ENCODE assay signal across 8 cellular contexts in genomic region chr10:71211759-71212248, GRCh38. TPM values are rescaled to one million over a fixed set of nuclear protein-coding genes. Genes with fewer than 3 reads are reported as not detected.
A peak's percentile ranks its signal among the peaks of the same experiment; 100 is the strongest.
DNase-seq lines count a peak whose midpoint lies in the region; ATAC-seq and TF ChIP-seq lines count a peak whose summit lies in the region.

No MANE protein-coding gene starts in this region.

- H3K9ac ChIP-seq in PC-3 (ENCODE audit: low read length) (no peak overlapping the region), neuronal stem cell (ENCODE audit: low read depth, low read length, poor library complexity) (no peak overlapping the region)

- H3K4ac ChIP-seq in neuronal stem cell (ENCODE audit: low read length) = no peak overlapping the region

- H3K27ac Mint-ChIP-seq in CD4-positive, alpha-beta T cell = no peak overlapping the region

- peak overlapping the region; percentile 73 for H3K4me3 Mint-ChIP-seq in CD4-positive, alpha-beta T cell

- H3K9me3 Mint-ChIP-seq in CD4-positive, alpha-beta T cell = no peaks in the 10 kb centered on the region

- intact Hi-C loops in CD4-positive, alpha-beta T cell (cut with DNase I, micrococcal nuclease) = no loop called here
- intact Hi-C loops in PC-3 (cut with micrococcal nuclease) = no loop called here

- H2BK5ac ChIP-seq in neuronal stem cell (ENCODE audit: low read length) = no peak overlapping the region

- H4K91ac ChIP-seq in neuronal stem cell (ENCODE audit: low read depth, low read length, poor library complexity) = no peak overlapping the region

- H3F3A ChIP-seq in PC-3 (ENCODE audit: low read length, unreplicated experiment) = no peaks in the 10 kb centered on the region

- H3K14ac ChIP-seq in neuronal stem cell (ENCODE audit: low read length) = no peak overlapping the region

- H3K27ac ChIP-seq in CD4-positive, alpha-beta T cell (ENCODE audit: low read depth, low read length) = no peak overlapping the region
- H3K27ac ChIP-seq in PC-3 (ENCODE audit: low read length) = no peak overlapping the region
- peak overlapping the region; percentile 77 for H3K27ac ChIP-seq in epithelial cell of prostate
- H3K27ac ChIP-seq in neuronal stem cell (replicated peaks; ENCODE audit: low read length) = no peak overlapping the region

- no peaks in the 10 kb centered on the region for H3K36me3 Mint-ChIP-seq in CD4-positive, alpha-beta T cell (ENCODE audit: low read depth)

- H2BK12ac ChIP-seq in neuronal stem cell (ENCODE audit: low read length) = no peak overlapping the region

- peaks cover 72% of the 10 kb centered on the region for H3K27me3 ChIP-seq in CD4-positive, alpha-beta T cell (ENCODE audit: control insufficient read depth, insufficient read depth, low read length)
- H3K27me3 ChIP-seq in PC-3 (ENCODE audit: low read length) = peaks cover 40% of the 10 kb centered on the region
- H3K27me3 ChIP-seq in neuronal stem cell (ENCODE audit: control insufficient read depth in 3 of 3, insufficient read depth in 3 of 3, low read depth in 1 of 3, low read length in 3 of 3) = peaks cover 0 to 76% (median 32%) of the 10 kb centered on the region in 3 experiments

- no peak overlapping the region for H2BK120ac ChIP-seq in neuronal stem cell (ENCODE audit: low read depth, low read length)

- H3K79me1 ChIP-seq in neuronal stem cell (ENCODE audit: low read depth, low read length) = no peaks in the 10 kb centered on the region

- no peaks in the 10 kb centered on the region for H3K9me2 ChIP-seq in PC-3 (replicated peaks; ENCODE audit: low read length)

- H4K20me1 ChIP-seq in PC-3 (ENCODE audit: low read length) = no peaks in the 10 kb centered on the region

- peaks cover 78% of the 10 kb centered on the region for H3K27me3 Mint-ChIP-seq in CD4-positive, alpha-beta T cell

- DNase-seq in CD4-positive, alpha-beta T cell = no peak
- no peak for DNase-seq in PC-3
- DNase-seq in epithelial cell of prostate (ENCODE audit: low read depth, low spot score) = no peak
- no peak for DNase-seq in neuronal stem cell (ENCODE audit: low spot score)
- no peak for DNase-seq in GM19240 (ENCODE audit: insufficient read length, low spot score)
- DNase-seq in GM10266 (ENCODE audit: extremely low spot score) = no peak
- no peak for DNase-seq in NCI-H2171 (lab: John Stamatoyannopoulos, UW)
- no peak for DNase-seq in NCI-H748 treated with DMSO at 0.1 percent for 48 hours (lab: John Stamatoyannopoulos, UW)

- H3K36me3 ChIP-seq in PC-3 (ENCODE audit: low read depth, low read length) = no peaks in the 10 kb centered on the region
- H3K36me3 ChIP-seq in neuronal stem cell (replicated peaks in 1 of 2; ENCODE audit: control insufficient read depth in 2 of 2, insufficient read depth in 2 of 2, low read length in 2 of 2) = no peaks in the 10 kb centered on the region

- WGBS in neuronal stem cell (ENCODE audit: extremely low coverage in 2 of 2, insufficient read length in 2 of 2, insufficient replicate concordance in 1 of 2), 2 donors = no CpG with 5 or more reads among the region's 6 CpGs

- no peak overlapping the region for H3K23ac ChIP-seq in neuronal stem cell (ENCODE audit: low read depth, low read length, poor library complexity)

- POLR2A ChIA-PET in CD4-positive, alpha-beta T cell (lab: Charles Lee) = no interaction called here
- POLR2A ChIA-PET in PC-3 (lab: Charles Lee; ENCODE audit: unreplicated experiment) = no interaction called here

- H3K79me2 ChIP-seq in PC-3 (ENCODE audit: low read length) = no peaks in the 10 kb centered on the region

- ATAC-seq in CD4-positive, alpha-beta T cell (ENCODE audit: poor library complexity) = no peak
- ATAC-seq in PC-3 = no peak

- peak overlapping the region; percentile 46; the same call in 1 of the 2 replicates for H3K4me3 ChIP-seq in PC-3 (ENCODE audit: low read length)
- no peak overlapping the region for H3K4me3 ChIP-seq in neuronal stem cell (ENCODE audit: low read length in 2 of 2)

- no TSS peak for BruUV-seq in PC-3 (replicated peaks; lab: Mats Ljungman, UMichigan)

- H3K4me1 ChIP-seq in PC-3 (ENCODE audit: insufficient read depth, low read length) = peaks cover 9% of the 10 kb centered on the region; the same call in 1 of the 2 replicates
- H3K4me1 ChIP-seq in neuronal stem cell (ENCODE audit: control insufficient read depth in 2 of 2, insufficient read depth in 1 of 2, low read depth in 1 of 2, low read length in 2 of 2) = peaks cover 13 to 29% of the 10 kb centered on the region in 2 donors

- no peak overlapping the region for H2BK15ac ChIP-seq in neuronal stem cell (ENCODE audit: low read length)

- H4K8ac ChIP-seq in neuronal stem cell (ENCODE audit: low read depth, low read length) = no peak overlapping the region

- TF ChIP-seq CTCF in CD4-positive, alpha-beta T cell (IDR thresholded peaks at IDR 0.05) = no peak
- TF ChIP-seq CTCF in PC-3 (conservative IDR thresholded peaks at IDR 0.05; ENCODE audit: low read depth, low read length) = no peak
- TF ChIP-seq CTCF in GM10266 (IDR thresholded peaks at IDR 0.05; ENCODE audit: control insufficient read depth, insufficient read depth, low read depth, missing control alignments) = no peak

- H3K9me3 ChIP-seq in CD4-positive, alpha-beta T cell (ENCODE audit: control insufficient read depth, low read length) = no peaks in the 10 kb centered on the region
- no peaks in the 10 kb centered on the region for H3K9me3 ChIP-seq in PC-3 (ENCODE audit: low read length)
- H3K9me3 ChIP-seq in neuronal stem cell (replicated peaks in 1 of 2; ENCODE audit: control insufficient read depth in 2 of 2, insufficient read depth in 1 of 2, low read depth in 1 of 2, low read length in 2 of 2) = no peaks in the 10 kb centered on the region

- no peak overlapping the region for H2AFZ ChIP-seq in PC-3 (ENCODE audit: low read length)
- H2AFZ ChIP-seq in neuronal stem cell (ENCODE audit: low read length) = peak overlapping the region; percentile 81

- H3K4me1 Mint-ChIP-seq in CD4-positive, alpha-beta T cell (ENCODE audit: low read depth) = peaks cover 10% of the 10 kb centered on the region

- no peak overlapping the region for H2AK5ac ChIP-seq in neuronal stem cell (ENCODE audit: low read depth, low read length)

- no peak overlapping the region for H3K18ac ChIP-seq in neuronal stem cell (ENCODE audit: low read length)

- H3K4me2 ChIP-seq in PC-3 (ENCODE audit: low read length) (peak overlapping the region; percentile 86), neuronal stem cell (ENCODE audit: insufficient read depth, low read length, poor library complexity, severe bottlenecking) (peak overlapping the region; percentile 59)

- CTCF ChIA-PET in CD4-positive, alpha-beta T cell (lab: Charles Lee) = no interaction called here
- CTCF ChIA-PET in PC-3 (lab: Charles Lee) = no interaction called here

RNA-seq across cellular contexts. Expression of gene UNC5B, which starts 0.6 kb away (rescaled TPM):
- total RNA-seq in CD4-positive, alpha-beta T cell = under 1 TPM in 1 of 2 experiments, not detected in 1; 0.03 TPM
- total RNA-seq in PC-3 (2014; rRNA removed) = 0.26 and 0.46 TPM in 2 replicates
- 2.8 TPM for polyA plus RNA-seq in neuronal stem cell (2013, experiment 1 of 2)
- polyA plus RNA-seq in neuronal stem cell (2013, experiment 2 of 2) = 2.8 TPM
